Comparison of ENCODE assay signal across 16 cellular contexts in the genomic region with DNA sequence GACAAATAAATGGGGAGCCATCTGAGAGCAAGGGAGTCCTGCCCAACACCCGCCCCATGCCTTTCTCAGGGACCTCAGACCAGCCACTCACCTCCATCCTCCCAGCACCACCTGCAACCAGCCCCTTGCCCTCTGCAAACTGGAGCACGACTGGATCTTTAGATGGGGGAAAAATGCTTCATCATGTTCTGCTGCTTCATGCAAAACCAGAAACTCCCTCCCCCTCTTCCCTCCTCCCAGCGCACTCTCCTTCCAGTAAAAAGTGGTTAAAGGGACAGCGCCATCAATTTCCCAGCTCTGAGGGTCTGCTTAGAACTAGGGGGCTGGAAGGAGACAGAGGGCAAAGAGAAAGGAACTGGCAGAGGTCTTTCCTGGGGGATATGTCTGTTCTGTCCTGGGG. TPM values are rescaled to one million over a fixed set of nuclear protein-coding genes. Genes with fewer than 3 reads are reported as not detected.
DNase-seq lines count a peak whose midpoint lies in the region; ATAC-seq and TF ChIP-seq lines count a peak whose summit lies in the region.
"Had no signal": no experiment of that assay in that cellular context is flagged by ENCODE, and none has a peak within 500 bp of the region (broad histone marks: within the 10 kb centered on the region; RNA-seq: fewer than 3 reads in every experiment).

No MANE protein-coding gene starts in this region.

- peaks cover 68% of the 10 kb centered on the region for H3K27me3 Mint-ChIP-seq in nephron (ENCODE audit: low read depth)

- H3K36me3 ChIP-seq in left lung = no peaks in the 10 kb centered on the region
- H3K36me3 ChIP-seq: cardiac muscle cell, heart right ventricle, tibial artery had no signal

- peaks cover 0 to 19% of the 10 kb centered on the region in 2 donors for H3K4me1 ChIP-seq in left lung

- H3K27ac ChIP-seq in angular gyrus (ENCODE audit: low read depth, low read length) = peak overlapping the region; percentile 73
- no peak overlapping the region for H3K27ac ChIP-seq in left lung
- H3K27ac ChIP-seq: cardiac muscle cell, epithelial cell of prostate, heart right ventricle, tibial artery had no signal

- TF ChIP-seq CTCF in nephron (IDR thresholded peaks at IDR 0.05; ENCODE audit: unreplicated experiment in 3 of 3) (no peak), left lung (IDR thresholded peaks at IDR 0.05) (no peak)

- DNase-seq in NCI-H2171 treated with DMSO at 0.1 percent for 48 hours (lab: John Stamatoyannopoulos, UW) = peak; percentile 41
- DNase-seq in NCI-H2171 (lab: John Stamatoyannopoulos, UW) = no peak
- peak; percentile 49 for DNase-seq in NCI-H1694 (lab: John Stamatoyannopoulos, UW)
- DNase-seq in glomerular visceral epithelial cell (ENCODE audit: extremely low spot score) = no peak
- DNase-seq in left lung = no peak
- DNase-seq: activated CD4-positive, alpha-beta T cell treated with anti-CD3 and anti-CD28 coated beads for 1 hour; EL; heart right ventricle; NCI-H187 treated with DMSO at 0.1 percent for 48 hours; tibial artery had no signal

- no peaks in the 10 kb centered on the region for H3K36me3 Mint-ChIP-seq in nephron (ENCODE audit: low read depth)

- H3K27me3 ChIP-seq in left lung = peaks cover 41 to 68% of the 10 kb centered on the region in 2 donors

- peak overlapping the region; percentile 39 to 59 (median 40) for H3K4me3 Mint-ChIP-seq in nephron
- H3K4me3 Mint-ChIP-seq: activated naive CD8-positive, alpha-beta T cell treated with anti-CD3 and anti-CD28 coated beads for 36 hours had no signal

- H3K4me1 Mint-ChIP-seq in nephron = peaks cover 26% of the 10 kb centered on the region

- intact Hi-C loops in left lung (cut with DNase I) = no loop called here

- no peaks in the 10 kb centered on the region for H3K9me3 ChIP-seq in left lung
- H3K9me3 ChIP-seq: heart right ventricle, tibial artery had no signal

- H3K27ac Mint-ChIP-seq in nephron = no peak overlapping the region
- H3K27ac Mint-ChIP-seq: activated naive CD8-positive, alpha-beta T cell treated with anti-CD3 and anti-CD28 coated beads for 36 hours had no signal

- no peaks in the 10 kb centered on the region for H3K9me3 Mint-ChIP-seq in nephron
- H3K9me3 Mint-ChIP-seq: activated naive CD8-positive, alpha-beta T cell treated with anti-CD3 and anti-CD28 coated beads for 36 hours had no signal

- ATAC-seq in GM19455 (IDR thresholded peaks at IDR 0.05; ENCODE audit: unreplicated experiment) (no peak), left lung (no peak)

- no peak overlapping the region for H3K4me3 ChIP-seq in left lung
- H3K4me3 ChIP-seq: cardiac muscle cell, tibial artery had no signal

RNA-seq across cellular contexts. Expression of gene NEFH, which starts 2.1 kb away (rescaled TPM):
- under 1 TPM; 0.55 to 0.58 TPM for total RNA-seq in left lung

RNA-seq across cellular contexts. Expression of gene RFPL1, which starts 39.5 kb away (rescaled TPM):
- not detected for total RNA-seq in left lung
- total RNA-seq: activated naive CD8-positive, alpha-beta T cell treated with anti-CD3 and anti-CD28 coated beads for 36 hours; cardiac muscle cell; heart right ventricle had no signal

Comparison
In these comparisons a context has a peak if more than half of its experiments do, and no peak if none do; other contexts are left out.
1. DNase-seq: peak in NCI-H2171 treated with DMSO at 0.1 percent for 48 hours (single experiment) and NCI-H1694 (single experiment); none in NCI-H2171 (single experiment), glomerular visceral epithelial cell (single experiment) and left lung (0 of 2).